ENCODE assay signal across 9 cellular contexts in genomic region chr11:68297812-68298658, GRCh38. TPM values are rescaled to one million over a fixed set of nuclear protein-coding genes. Genes with fewer than 3 reads are reported as not detected.
DNase-seq lines count a peak whose midpoint lies in the region; ATAC-seq and TF ChIP-seq lines count a peak whose summit lies in the region.
"Had no signal": no experiment of that assay in that cellular context is flagged by ENCODE, and none has a peak within 500 bp of the region (broad histone marks: within the 10 kb centered on the region; RNA-seq: fewer than 3 reads in every experiment).

No MANE protein-coding gene starts in this region.

- H3K79me2 ChIP-seq in Karpas-422 (ENCODE audit: low read length) (no peaks in the 10 kb centered on the region), SU-DHL-6 (ENCODE audit: insufficient read depth, low read length) (no peaks in the 10 kb centered on the region)

- no peak overlapping the region for H2AFZ ChIP-seq in Karpas-422 (ENCODE audit: low read length)
- H2AFZ ChIP-seq in SU-DHL-6 (ENCODE audit: low read depth, low read length, severe bottlenecking) = no peak overlapping the region

- no peak overlapping the region for H3K27ac Mint-ChIP-seq in activated naive CD8-positive, alpha-beta T cell treated with anti-CD3 and anti-CD28 coated beads for 36 hours
- H3K27ac Mint-ChIP-seq: stimulated activated naive CD8-positive, alpha-beta T cell treated with anti-CD3 and anti-CD28 coated beads, Interleukin-15, Interleukin-2, amounts not matched to agents 100 ng/mL and 50 ng/mL, for 24 hours had no signal

- peaks cover 4% of the 10 kb centered on the region for H3K27me3 Mint-ChIP-seq in activated naive CD8-positive, alpha-beta T cell treated with anti-CD3 and anti-CD28 coated beads for 36 hours
- H3K27me3 Mint-ChIP-seq: stimulated activated naive CD8-positive, alpha-beta T cell treated with anti-CD3 and anti-CD28 coated beads, Interleukin-15, Interleukin-2, amounts not matched to agents 100 ng/mL and 50 ng/mL, for 24 hours had no signal

- H3K4me3 ChIP-seq in Karpas-422 (ENCODE audit: low read length) (no peak overlapping the region), SU-DHL-6 (ENCODE audit: insufficient read depth, low read length, poor library complexity, severe bottlenecking) (no peak overlapping the region), heart left ventricle (peak overlapping the region in 5 of 12 donors; percentile 3 to 28 (median 10)), psoas muscle (no peak overlapping the region), aorta (ENCODE audit: low read length in 2 of 2) (no peak overlapping the region)

- H3K36me3 ChIP-seq in Karpas-422 (ENCODE audit: insufficient read depth, low read length) = no peaks in the 10 kb centered on the region
- no peaks in the 10 kb centered on the region for H3K36me3 ChIP-seq in SU-DHL-6 (ENCODE audit: low read length)
- no peaks in the 10 kb centered on the region for H3K36me3 ChIP-seq in heart left ventricle
- no peaks in the 10 kb centered on the region for H3K36me3 ChIP-seq in psoas muscle (ENCODE audit: insufficient read depth in 1 of 2, low read depth in 1 of 2)
- H3K36me3 ChIP-seq in aorta (ENCODE audit: control insufficient read depth in 1 of 2, insufficient read depth in 2 of 2, low read length in 1 of 2) = no peaks in the 10 kb centered on the region

- peaks cover 1% of the 10 kb centered on the region for H3K4me1 Mint-ChIP-seq in activated naive CD8-positive, alpha-beta T cell treated with anti-CD3 and anti-CD28 coated beads for 36 hours

- no peak overlapping the region for H3K4me3 Mint-ChIP-seq in activated naive CD8-positive, alpha-beta T cell treated with anti-CD3 and anti-CD28 coated beads for 36 hours
- H3K4me3 Mint-ChIP-seq: stimulated activated naive CD8-positive, alpha-beta T cell treated with anti-CD3 and anti-CD28 coated beads, Interleukin-15, Interleukin-2, amounts not matched to agents 100 ng/mL and 50 ng/mL, for 24 hours had no signal

- no peaks in the 10 kb centered on the region for H3K27me3 ChIP-seq in Karpas-422 (ENCODE audit: low read length)
- H3K27me3 ChIP-seq in SU-DHL-6 (ENCODE audit: low read length) = no peaks in the 10 kb centered on the region
- no peaks in the 10 kb centered on the region for H3K27me3 ChIP-seq in heart left ventricle
- H3K27me3 ChIP-seq in psoas muscle (ENCODE audit: insufficient read depth in 3 of 3, low read length in 2 of 3) = no peaks in the 10 kb centered on the region
- H3K27me3 ChIP-seq in aorta (ENCODE audit: control insufficient read depth in 1 of 2, insufficient read depth in 2 of 2, low read length in 1 of 2) = no peaks in the 10 kb centered on the region

- no peaks in the 10 kb centered on the region for H3K36me3 Mint-ChIP-seq in activated naive CD8-positive, alpha-beta T cell treated with anti-CD3 and anti-CD28 coated beads for 36 hours

- TF ChIP-seq CTCF in SU-DHL-6 (IDR thresholded peaks at IDR 0.05; ENCODE audit: insufficient read depth, low read length, poor library complexity, severe bottlenecking) (peak; percentile 85), heart left ventricle (IDR thresholded peaks at IDR 0.05) (peak in 11 of 12 donors; percentile 94 to 99 (median 98)), psoas muscle (IDR thresholded peaks at IDR 0.05) (peak; percentile 98)

- H3K27ac ChIP-seq in Karpas-422 (ENCODE audit: low read length) (no peak overlapping the region), SU-DHL-6 (ENCODE audit: low read depth, low read length) (no peak overlapping the region), heart left ventricle (no peak overlapping the region), psoas muscle (no peak overlapping the region), aorta (ENCODE audit: low read depth in 1 of 2, low read length in 2 of 2) (no peak overlapping the region)

- H3K9me3 Mint-ChIP-seq in activated naive CD8-positive, alpha-beta T cell treated with anti-CD3 and anti-CD28 coated beads for 36 hours = no peaks in the 10 kb centered on the region
- H3K9me3 Mint-ChIP-seq: stimulated activated naive CD8-positive, alpha-beta T cell treated with anti-CD3 and anti-CD28 coated beads, Interleukin-15, Interleukin-2, amounts not matched to agents 100 ng/mL and 50 ng/mL, for 24 hours had no signal

- H3K9me2 ChIP-seq in Karpas-422 (replicated peaks; ENCODE audit: insufficient read depth, low read length) (no peaks in the 10 kb centered on the region), SU-DHL-6 (replicated peaks; ENCODE audit: insufficient read depth, low read length) (no peaks in the 10 kb centered on the region)

- H4K20me1 ChIP-seq in Karpas-422 (ENCODE audit: insufficient read depth, low read depth, low read length) (no peaks in the 10 kb centered on the region), SU-DHL-6 (ENCODE audit: low read depth, low read length) (no peaks in the 10 kb centered on the region)

- ATAC-seq in heart left ventricle (peak; percentile 93 to 97 (median 96)), psoas muscle (peak; percentile 95 to 99 (median 96)), aorta (ENCODE audit: low FRiP score) (peak; percentile 97)

- intact Hi-C loops in heart left ventricle (cut with DNase I) = loop anchor here (1.0 to 10.0 kb wide), 12 partner anchors 26 to 159 kb away; partner anchors contain the start of gene KMT5B (in 1 of the 10)
- intact Hi-C loops in psoas muscle (cut with DNase I) = loop anchor here (1.0 to 2.0 kb wide), 3 partner anchors 41 to 89 kb away; no protein-coding TSS in a partner anchor
- intact Hi-C loops in aorta (cut with DNase I) = loop anchor here (1.0 to 10.0 kb wide), 5 partner anchors 41 to 147 kb away; no protein-coding TSS in a partner anchor

- no peaks in the 10 kb centered on the region for H3K9me3 ChIP-seq in Karpas-422 (ENCODE audit: low read length)
- H3K9me3 ChIP-seq in SU-DHL-6 (ENCODE audit: insufficient read depth, low read length) = no peaks in the 10 kb centered on the region
- H3K9me3 ChIP-seq in heart left ventricle = no peaks in the 10 kb centered on the region
- H3K9me3 ChIP-seq in psoas muscle = no peaks in the 10 kb centered on the region
- no peaks in the 10 kb centered on the region for H3K9me3 ChIP-seq in aorta (ENCODE audit: control insufficient read depth, low read length)

- TF ChIP-seq POLR2A in heart left ventricle (IDR thresholded peaks at IDR 0.05) = no peak

- H3K9ac ChIP-seq in Karpas-422 (ENCODE audit: low read length) = no peak overlapping the region
- H3K9ac ChIP-seq in SU-DHL-6 (ENCODE audit: low read length) = no peak overlapping the region

- H3K4me2 ChIP-seq in Karpas-422 (ENCODE audit: low read depth, low read length, poor library complexity, severe bottlenecking) = no peak overlapping the region
- no peak overlapping the region for H3K4me2 ChIP-seq in SU-DHL-6 (ENCODE audit: low read depth, low read length, poor library complexity, severe bottlenecking)

- H3K4me1 ChIP-seq in Karpas-422 (ENCODE audit: low read length) (peaks cover 11% of the 10 kb centered on the region), heart left ventricle (peaks cover 0 to 22% (median 12%) of the 10 kb centered on the region in 12 donors), psoas muscle (peaks cover 6% of the 10 kb centered on the region), aorta (ENCODE audit: control insufficient read depth in 1 of 2, insufficient read depth in 2 of 2, low read length in 2 of 2) (no peaks in the 10 kb centered on the region)

- WGBS in heart left ventricle, 4 donors = 30 to 37% (median 33%) methylated on average over 33 to 40 of the region's 40 CpGs
- 27 to 28% (median 28%) methylated on average over 40 of the region's 40 CpGs for WGBS in psoas muscle, 3 donors
- 29 to 31% methylated on average over 40 of the region's 40 CpGs for WGBS in aorta, 2 donors

- DNase-seq in NCI-H2029 (lab: John Stamatoyannopoulos, UW) (peak; percentile 28), NCI-H2029 treated with DMSO at 0.1 percent for 48 hours (lab: John Stamatoyannopoulos, UW) (no peak), Karpas-422 (peak; percentile 87), heart left ventricle (peak; percentile 77 to 92 (median 80)), psoas muscle (peak; percentile 83 to 90), aorta (peak; percentile 84 to 94)
- peak; percentile 77 for DNase-seq in activated naive CD8-positive, alpha-beta T cell treated with anti-CD3 and anti-CD28 coated beads for 36 hours

- no peaks in the 10 kb centered on the region for H3F3A ChIP-seq in SU-DHL-6 (ENCODE audit: insufficient read depth)

RNA-seq across cellular contexts. Expression of gene LRP5, which starts 14.4 kb away (rescaled TPM):
- total RNA-seq in Karpas-422 (2014; rRNA removed; shearing (Covaris generic); ENCODE audit: low replicate concordance) = 0.04 and 0.07 TPM in 2 replicates
- 10 to 100 TPM; 12.7 to 15.4 TPM for total RNA-seq in activated naive CD8-positive, alpha-beta T cell treated with anti-CD3 and anti-CD28 coated beads for 36 hours
- total RNA-seq in heart left ventricle = 10 to 100 TPM; 34.5 to 62.5 (median 39.8) TPM
- polyA plus RNA-seq in heart left ventricle = 10 to 100 TPM; 30.2 to 44.0 TPM
- 10 to 100 TPM; 16.7 to 19.2 (median 17.9) TPM for total RNA-seq in psoas muscle
- polyA plus RNA-seq in psoas muscle = 1 to 10 TPM; 5.3 to 8.0 (median 6.5) TPM
- 100 to 1,000 TPM in 1 of 2 donors, 10 to 100 TPM in 1; 85.9 to 103 TPM for total RNA-seq in aorta
- polyA plus RNA-seq in aorta = 10 to 100 TPM; 23.9 to 53.2 TPM

RNA-seq across cellular contexts. Expression of gene C11orf24, which starts 26.3 kb away (rescaled TPM):
- 25.4 and 37.4 TPM in 2 replicates for total RNA-seq in Karpas-422 (2014; rRNA removed; shearing (Covaris generic); ENCODE audit: low replicate concordance)
- 10 to 100 TPM; 42.2 to 44.6 TPM for total RNA-seq in activated naive CD8-positive, alpha-beta T cell treated with anti-CD3 and anti-CD28 coated beads for 36 hours
- total RNA-seq in heart left ventricle = 10 to 100 TPM; 17.6 to 47.1 (median 31.6) TPM
- 10 to 100 TPM; 33.6 to 60.5 TPM for polyA plus RNA-seq in heart left ventricle
- total RNA-seq in psoas muscle = 10 to 100 TPM in 3 of 4 donors, 1 to 10 TPM in 1; 9.0 to 22.2 (median 19.1) TPM
- 10 to 100 TPM; 12.3 to 49.8 (median 23.3) TPM for polyA plus RNA-seq in psoas muscle
- 10 to 100 TPM; 48.9 to 65.5 TPM for total RNA-seq in aorta
- 10 to 100 TPM; 37.7 to 39.1 TPM for polyA plus RNA-seq in aorta

Comparison
In these comparisons a context has a peak if more than half of its experiments do, and no peak if none do; other contexts are left out.
1. RNA of gene LRP5, which starts 14.4 kb away (total RNA-seq): 85.9 to 103 TPM in aorta, 34.5 to 62.5 TPM in heart left ventricle, 16.7 to 19.2 TPM in psoas muscle and 12.7 to 15.4 TPM in activated naive CD8-positive, alpha-beta T cell treated with anti-CD3 and anti-CD28 coated beads for 36 hours; 0.04 to 0.07 TPM in Karpas-422; every median in the first group is over 10 times any median in the second.
2. Peak in every context shown above with its lines, with median percentiles within 50 percentile points of each other: CTCF ChIP-seq and ATAC-seq.